Comparison of ENCODE assay signal across 11 cellular contexts in genomic region chr16:51431517-51432241, GRCh38.
A peak's percentile ranks its signal among the peaks of the same experiment; 100 is the strongest.
DNase-seq lines count a peak whose midpoint lies in the region; ATAC-seq and TF ChIP-seq lines count a peak whose summit lies in the region.
"Had no signal": no experiment of that assay in that cellular context is flagged by ENCODE, and none has a peak within 500 bp of the region (broad histone marks: within the 10 kb centered on the region; RNA-seq: fewer than 3 reads in every experiment).

No MANE protein-coding gene starts in this region.

- no peak overlapping the region for H3K4me3 Mint-ChIP-seq in stimulated activated memory B cell treated with anti-CD40 and anti-IgM and Interleukin-4, amounts not matched to agents 10 μg/mL and 1 μg/mL and 100 μg/mL, for 72 hours

- H3K4me1 Mint-ChIP-seq in stimulated activated memory B cell treated with anti-CD40 and anti-IgM and Interleukin-4, amounts not matched to agents 10 μg/mL and 1 μg/mL and 100 μg/mL, for 72 hours = no peaks in the 10 kb centered on the region

- no peaks in the 10 kb centered on the region for H3K27me3 Mint-ChIP-seq in stimulated activated memory B cell treated with anti-CD40 and anti-IgM and Interleukin-4, amounts not matched to agents 10 μg/mL and 1 μg/mL and 100 μg/mL, for 72 hours

- no peaks in the 10 kb centered on the region for H3K36me3 Mint-ChIP-seq in stimulated activated memory B cell treated with anti-CD40 and anti-IgM and Interleukin-4, amounts not matched to agents 10 μg/mL and 1 μg/mL and 100 μg/mL, for 72 hours

- no peak overlapping the region for H3K4me3 ChIP-seq in epithelial cell of esophagus (ENCODE audit: low read length)
- H3K4me3 ChIP-seq: thoracic aorta had no signal

- peak; percentile 14 for DNase-seq in DMS 273 treated with DMSO at 0.1 percent for 48 hours (lab: John Stamatoyannopoulos, UW)
- DNase-seq in NCI-H82 (lab: John Stamatoyannopoulos, UW) = peak; percentile 26
- peak; percentile 94 for DNase-seq in epithelial cell of esophagus (ENCODE audit: low read depth)
- DNase-seq in non-pigmented ciliary epithelial cell (ENCODE audit: low read depth) = peak; percentile 96
- no peak for DNase-seq in activated naive CD4-positive, alpha-beta T cell treated with anti-CD3 and anti-CD28 coated beads, Interleukin-2, amount 50 U/mL, for 16 hours
- DNase-seq in NCI-H2029 (lab: John Stamatoyannopoulos, UW) = no peak
- no peak for DNase-seq in T-helper 1 cell
- DNase-seq: activated CD8-positive, alpha-beta memory T cell treated with anti-CD3 and anti-CD28 coated beads, Interleukin-2, amount 50 U/mL, for 48 hours; glutamatergic neuron had no signal

- H3K9me3 Mint-ChIP-seq in stimulated activated memory B cell treated with anti-CD40 and anti-IgM and Interleukin-4, amounts not matched to agents 10 μg/mL and 1 μg/mL and 100 μg/mL, for 72 hours = peaks cover 13% of the 10 kb centered on the region

- H3K27ac Mint-ChIP-seq in stimulated activated memory B cell treated with anti-CD40 and anti-IgM and Interleukin-4, amounts not matched to agents 10 μg/mL and 1 μg/mL and 100 μg/mL, for 72 hours = no peak overlapping the region

- no peak for TF ChIP-seq CTCF in epithelial cell of esophagus (IDR thresholded peaks at IDR 0.05; ENCODE audit: insufficient read depth, low read depth, low read length, missing control alignments)

- no peak for ATAC-seq in stimulated activated memory B cell treated with anti-CD40 and anti-IgM and Interleukin-4, amounts not matched to agents 10 μg/mL and 1 μg/mL and 100 μg/mL, for 72 hours

Comparison
In these comparisons a context has a peak if more than half of its experiments do, and no peak if none do; other contexts are left out.
1. DNase-seq: peak in DMS 273 treated with DMSO at 0.1 percent for 48 hours (single experiment), NCI-H82 (single experiment), epithelial cell of esophagus (single experiment) and non-pigmented ciliary epithelial cell (single experiment); none in activated naive CD4-positive, alpha-beta T cell treated with anti-CD3 and anti-CD28 coated beads, Interleukin-2, amount 50 U/mL, for 16 hours (single experiment), NCI-H2029 (single experiment) and T-helper 1 cell (0 of 5).